1 cellular context compared by ENCODE assay signal in the genomic region with DNA sequence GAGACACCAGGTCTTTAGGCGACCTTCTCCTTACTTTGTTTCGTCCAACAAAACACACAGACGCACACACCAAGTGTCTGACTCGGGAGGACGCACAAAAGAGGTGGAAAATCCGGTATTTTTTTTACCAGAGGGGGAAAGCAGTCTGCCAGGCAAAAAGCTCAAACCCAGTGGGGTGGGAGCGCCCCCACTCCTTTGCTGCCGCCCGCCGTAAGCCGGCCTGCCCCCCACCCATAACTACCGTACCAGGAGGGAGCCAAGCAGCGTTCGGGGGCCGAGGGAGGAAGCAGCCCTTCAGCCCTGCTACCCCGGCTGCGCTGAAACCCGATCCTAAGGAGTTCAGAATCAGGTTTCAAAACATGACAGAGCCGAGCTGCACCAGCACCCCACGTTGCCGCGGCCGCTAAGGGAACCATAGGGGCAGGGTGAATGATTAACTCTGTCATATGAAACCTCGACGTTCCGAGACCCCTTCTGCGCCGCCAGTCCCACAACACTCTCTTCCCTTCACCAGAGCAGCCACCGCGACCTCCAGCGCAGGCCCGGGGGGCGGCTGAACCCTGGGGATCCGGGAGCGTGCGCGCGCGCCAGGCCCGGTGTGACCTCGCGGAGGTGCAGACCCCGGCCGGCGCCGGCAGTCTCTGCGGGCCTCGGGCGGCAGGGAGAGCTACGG.
TF ChIP-seq lines count a peak whose summit lies in the region.

No MANE protein-coding gene starts in this region.

TF ChIP-seq in HepG2, 621 proteins besides CTCF, POLR2A, EP300 and RAD21 (continued from another document and continues in another):
- TF ChIP-seq, protein P1, sequence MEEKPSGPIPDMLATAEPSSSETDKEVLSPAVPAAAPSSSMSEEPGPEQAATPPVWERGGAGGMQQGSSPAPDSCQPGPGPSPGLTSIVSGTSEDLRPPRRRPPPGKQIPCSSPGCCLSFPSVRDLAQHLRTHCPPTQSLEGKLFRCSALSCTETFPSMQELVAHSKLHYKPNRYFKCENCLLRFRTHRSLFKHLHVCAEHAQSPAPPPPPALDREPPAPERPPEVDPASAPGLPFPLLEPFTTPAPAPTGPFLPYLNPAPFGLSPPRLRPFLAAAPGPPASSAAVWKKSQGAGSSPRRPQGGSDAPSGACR (CRISPR knock-in tag; IDR thresholded peaks at IDR 0.05) = 0 out of 2 replicates have a peak, but pooled peaks have one; percentile 36
- TF ChIP-seq KLF9 (CRISPR knock-in tag; IDR thresholded peaks at IDR 0.05; ENCODE audit: low read depth) (no peak), ZMYM4 (CRISPR knock-in tag; IDR thresholded peaks at IDR 0.05) (peak; percentile 89), ZNF788 (CRISPR knock-in tag; IDR thresholded peaks at IDR 0.05; ENCODE audit: borderline replicate concordance) (no peak), ATM (IDR thresholded peaks at IDR 0.05; ENCODE audit: borderline replicate concordance) (no peak), TSC22D2 (CRISPR knock-in tag; IDR thresholded peaks at IDR 0.05; ENCODE audit: borderline replicate concordance) (no peak), FOXM1 (CRISPR knock-in tag; IDR thresholded peaks at IDR 0.05) (no peak), KLF13 (CRISPR knock-in tag; IDR thresholded peaks at IDR 0.05) (no peak), SOX5 (CRISPR knock-in tag; IDR thresholded peaks at IDR 0.05; ENCODE audit: borderline replicate concordance) (peak; percentile 56; the same call in 1 of the 2 replicates), NCOA5 (CRISPR knock-in tag; IDR thresholded peaks at IDR 0.05) (no peak), ZNF777 (CRISPR knock-in tag; IDR thresholded peaks at IDR 0.05) (peak; percentile 63), HMGA1 (CRISPR knock-in tag; conservative IDR thresholded peaks at IDR 0.05) (no peak), ZNF652 (CRISPR knock-in tag; IDR thresholded peaks at IDR 0.05; ENCODE audit: borderline replicate concordance, low read depth) (peak; percentile 90), NR3C1 (CRISPR knock-in tag; IDR thresholded peaks at IDR 0.05) (no peak), KDM1A (CRISPR knock-in tag; IDR thresholded peaks at IDR 0.05) (no peak), ZBTB7A (CRISPR knock-in tag; IDR thresholded peaks at IDR 0.05) (peak; percentile 83), DR1 (CRISPR knock-in tag; IDR thresholded peaks at IDR 0.05) (no peak; the same call in 1 of the 2 replicates), ZNF776 (CRISPR knock-in tag; IDR thresholded peaks at IDR 0.05) (peak; percentile 19; the same call in 1 of the 2 replicates), ZNF83 (CRISPR knock-in tag; IDR thresholded peaks at IDR 0.05; ENCODE audit: borderline replicate concordance) (no peak), PHF8 (CRISPR knock-in tag; IDR thresholded peaks at IDR 0.05) (peak; percentile 38), ZMAT3 (CRISPR knock-in tag; conservative IDR thresholded peaks at IDR 0.05) (peak; percentile 60; the same call in 1 of the 2 replicates)
- TF ChIP-seq, protein P2, sequence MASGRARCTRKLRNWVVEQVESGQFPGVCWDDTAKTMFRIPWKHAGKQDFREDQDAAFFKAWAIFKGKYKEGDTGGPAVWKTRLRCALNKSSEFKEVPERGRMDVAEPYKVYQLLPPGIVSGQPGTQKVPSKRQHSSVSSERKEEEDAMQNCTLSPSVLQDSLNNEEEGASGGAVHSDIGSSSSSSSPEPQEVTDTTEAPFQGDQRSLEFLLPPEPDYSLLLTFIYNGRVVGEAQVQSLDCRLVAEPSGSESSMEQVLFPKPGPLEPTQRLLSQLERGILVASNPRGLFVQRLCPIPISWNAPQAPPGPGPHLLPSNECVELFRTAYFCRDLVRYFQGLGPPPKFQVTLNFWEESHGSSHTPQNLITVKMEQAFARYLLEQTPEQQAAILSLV (CRISPR knock-in tag; IDR thresholded peaks at IDR 0.05; ENCODE audit: borderline replicate concordance) = peak; percentile 44; the same call in 1 of the 2 replicates
- TF ChIP-seq, protein P3, sequence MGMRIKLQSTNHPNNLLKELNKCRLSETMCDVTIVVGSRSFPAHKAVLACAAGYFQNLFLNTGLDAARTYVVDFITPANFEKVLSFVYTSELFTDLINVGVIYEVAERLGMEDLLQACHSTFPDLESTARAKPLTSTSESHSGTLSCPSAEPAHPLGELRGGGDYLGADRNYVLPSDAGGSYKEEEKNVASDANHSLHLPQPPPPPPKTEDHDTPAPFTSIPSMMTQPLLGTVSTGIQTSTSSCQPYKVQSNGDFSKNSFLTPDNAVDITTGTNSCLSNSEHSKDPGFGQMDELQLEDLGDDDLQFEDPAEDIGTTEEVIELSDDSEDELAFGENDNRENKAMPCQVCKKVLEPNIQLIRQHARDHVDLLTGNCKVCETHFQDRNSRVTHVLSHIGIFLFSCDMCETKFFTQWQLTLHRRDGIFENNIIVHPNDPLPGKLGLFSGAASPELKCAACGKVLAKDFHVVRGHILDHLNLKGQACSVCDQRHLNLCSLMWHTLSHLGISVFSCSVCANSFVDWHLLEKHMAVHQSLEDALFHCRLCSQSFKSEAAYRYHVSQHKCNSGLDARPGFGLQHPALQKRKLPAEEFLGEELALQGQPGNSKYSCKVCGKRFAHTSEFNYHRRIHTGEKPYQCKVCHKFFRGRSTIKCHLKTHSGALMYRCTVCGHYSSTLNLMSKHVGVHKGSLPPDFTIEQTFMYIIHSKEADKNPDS (CRISPR knock-in tag; IDR thresholded peaks at IDR 0.05) = peak; percentile 32; the same call in 1 of the 2 replicates
- TF ChIP-seq, protein P4, sequence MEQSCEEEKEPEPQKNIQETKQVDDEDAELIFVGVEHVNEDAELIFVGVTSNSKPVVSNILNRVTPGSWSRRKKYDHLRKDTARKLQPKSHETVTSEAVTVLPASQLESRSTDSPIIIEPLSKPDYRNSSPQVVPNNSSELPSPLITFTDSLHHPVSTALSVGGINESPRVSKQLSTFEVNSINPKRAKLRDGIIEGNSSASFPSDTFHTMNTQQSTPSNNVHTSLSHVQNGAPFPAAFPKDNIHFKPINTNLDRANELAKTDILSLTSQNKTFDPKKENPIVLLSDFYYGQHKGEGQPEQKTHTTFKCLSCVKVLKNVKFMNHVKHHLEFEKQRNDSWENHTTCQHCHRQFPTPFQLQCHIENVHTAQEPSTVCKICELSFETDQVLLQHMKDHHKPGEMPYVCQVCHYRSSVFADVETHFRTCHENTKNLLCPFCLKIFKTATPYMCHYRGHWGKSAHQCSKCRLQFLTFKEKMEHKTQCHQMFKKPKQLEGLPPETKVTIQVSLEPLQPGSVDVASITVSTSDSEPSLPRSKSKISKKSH (CRISPR knock-in tag; IDR thresholded peaks at IDR 0.05; ENCODE audit: borderline replicate concordance) = peak; percentile 34; the same call in 1 of the 2 replicates
- TF ChIP-seq, protein P5, sequence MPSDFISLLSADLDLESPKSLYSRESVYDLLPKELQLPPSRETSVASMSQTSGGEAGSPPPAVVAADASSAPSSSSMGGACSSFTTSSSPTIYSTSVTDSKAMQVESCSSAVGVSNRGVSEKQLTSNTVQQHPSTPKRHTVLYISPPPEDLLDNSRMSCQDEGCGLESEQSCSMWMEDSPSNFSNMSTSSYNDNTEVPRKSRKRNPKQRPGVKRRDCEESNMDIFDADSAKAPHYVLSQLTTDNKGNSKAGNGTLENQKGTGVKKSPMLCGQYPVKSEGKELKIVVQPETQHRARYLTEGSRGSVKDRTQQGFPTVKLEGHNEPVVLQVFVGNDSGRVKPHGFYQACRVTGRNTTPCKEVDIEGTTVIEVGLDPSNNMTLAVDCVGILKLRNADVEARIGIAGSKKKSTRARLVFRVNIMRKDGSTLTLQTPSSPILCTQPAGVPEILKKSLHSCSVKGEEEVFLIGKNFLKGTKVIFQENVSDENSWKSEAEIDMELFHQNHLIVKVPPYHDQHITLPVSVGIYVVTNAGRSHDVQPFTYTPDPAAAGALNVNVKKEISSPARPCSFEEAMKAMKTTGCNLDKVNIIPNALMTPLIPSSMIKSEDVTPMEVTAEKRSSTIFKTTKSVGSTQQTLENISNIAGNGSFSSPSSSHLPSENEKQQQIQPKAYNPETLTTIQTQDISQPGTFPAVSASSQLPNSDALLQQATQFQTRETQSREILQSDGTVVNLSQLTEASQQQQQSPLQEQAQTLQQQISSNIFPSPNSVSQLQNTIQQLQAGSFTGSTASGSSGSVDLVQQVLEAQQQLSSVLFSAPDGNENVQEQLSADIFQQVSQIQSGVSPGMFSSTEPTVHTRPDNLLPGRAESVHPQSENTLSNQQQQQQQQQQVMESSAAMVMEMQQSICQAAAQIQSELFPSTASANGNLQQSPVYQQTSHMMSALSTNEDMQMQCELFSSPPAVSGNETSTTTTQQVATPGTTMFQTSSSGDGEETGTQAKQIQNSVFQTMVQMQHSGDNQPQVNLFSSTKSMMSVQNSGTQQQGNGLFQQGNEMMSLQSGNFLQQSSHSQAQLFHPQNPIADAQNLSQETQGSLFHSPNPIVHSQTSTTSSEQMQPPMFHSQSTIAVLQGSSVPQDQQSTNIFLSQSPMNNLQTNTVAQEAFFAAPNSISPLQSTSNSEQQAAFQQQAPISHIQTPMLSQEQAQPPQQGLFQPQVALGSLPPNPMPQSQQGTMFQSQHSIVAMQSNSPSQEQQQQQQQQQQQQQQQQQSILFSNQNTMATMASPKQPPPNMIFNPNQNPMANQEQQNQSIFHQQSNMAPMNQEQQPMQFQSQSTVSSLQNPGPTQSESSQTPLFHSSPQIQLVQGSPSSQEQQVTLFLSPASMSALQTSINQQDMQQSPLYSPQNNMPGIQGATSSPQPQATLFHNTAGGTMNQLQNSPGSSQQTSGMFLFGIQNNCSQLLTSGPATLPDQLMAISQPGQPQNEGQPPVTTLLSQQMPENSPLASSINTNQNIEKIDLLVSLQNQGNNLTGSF (CRISPR knock-in tag; IDR thresholded peaks at IDR 0.05) = no peak
- TF ChIP-seq, protein P6, sequence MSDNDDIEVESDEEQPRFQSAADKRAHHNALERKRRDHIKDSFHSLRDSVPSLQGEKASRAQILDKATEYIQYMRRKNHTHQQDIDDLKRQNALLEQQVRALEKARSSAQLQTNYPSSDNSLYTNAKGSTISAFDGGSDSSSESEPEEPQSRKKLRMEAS (IDR thresholded peaks at IDR 0.05) = peak; percentile 90
- TF ChIP-seq, protein P7, sequence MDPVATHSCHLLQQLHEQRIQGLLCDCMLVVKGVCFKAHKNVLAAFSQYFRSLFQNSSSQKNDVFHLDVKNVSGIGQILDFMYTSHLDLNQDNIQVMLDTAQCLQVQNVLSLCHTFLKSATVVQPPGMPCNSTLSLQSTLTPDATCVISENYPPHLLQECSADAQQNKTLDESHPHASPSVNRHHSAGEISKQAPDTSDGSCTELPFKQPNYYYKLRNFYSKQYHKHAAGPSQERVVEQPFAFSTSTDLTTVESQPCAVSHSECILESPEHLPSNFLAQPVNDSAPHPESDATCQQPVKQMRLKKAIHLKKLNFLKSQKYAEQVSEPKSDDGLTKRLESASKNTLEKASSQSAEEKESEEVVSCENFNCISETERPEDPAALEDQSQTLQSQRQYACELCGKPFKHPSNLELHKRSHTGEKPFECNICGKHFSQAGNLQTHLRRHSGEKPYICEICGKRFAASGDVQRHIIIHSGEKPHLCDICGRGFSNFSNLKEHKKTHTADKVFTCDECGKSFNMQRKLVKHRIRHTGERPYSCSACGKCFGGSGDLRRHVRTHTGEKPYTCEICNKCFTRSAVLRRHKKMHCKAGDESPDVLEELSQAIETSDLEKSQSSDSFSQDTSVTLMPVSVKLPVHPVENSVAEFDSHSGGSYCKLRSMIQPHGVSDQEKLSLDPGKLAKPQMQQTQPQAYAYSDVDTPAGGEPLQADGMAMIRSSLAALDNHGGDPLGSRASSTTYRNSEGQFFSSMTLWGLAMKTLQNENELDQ (CRISPR knock-in tag; IDR thresholded peaks at IDR 0.05; ENCODE audit: borderline replicate concordance) = no peak
- TF ChIP-seq, protein P8, sequence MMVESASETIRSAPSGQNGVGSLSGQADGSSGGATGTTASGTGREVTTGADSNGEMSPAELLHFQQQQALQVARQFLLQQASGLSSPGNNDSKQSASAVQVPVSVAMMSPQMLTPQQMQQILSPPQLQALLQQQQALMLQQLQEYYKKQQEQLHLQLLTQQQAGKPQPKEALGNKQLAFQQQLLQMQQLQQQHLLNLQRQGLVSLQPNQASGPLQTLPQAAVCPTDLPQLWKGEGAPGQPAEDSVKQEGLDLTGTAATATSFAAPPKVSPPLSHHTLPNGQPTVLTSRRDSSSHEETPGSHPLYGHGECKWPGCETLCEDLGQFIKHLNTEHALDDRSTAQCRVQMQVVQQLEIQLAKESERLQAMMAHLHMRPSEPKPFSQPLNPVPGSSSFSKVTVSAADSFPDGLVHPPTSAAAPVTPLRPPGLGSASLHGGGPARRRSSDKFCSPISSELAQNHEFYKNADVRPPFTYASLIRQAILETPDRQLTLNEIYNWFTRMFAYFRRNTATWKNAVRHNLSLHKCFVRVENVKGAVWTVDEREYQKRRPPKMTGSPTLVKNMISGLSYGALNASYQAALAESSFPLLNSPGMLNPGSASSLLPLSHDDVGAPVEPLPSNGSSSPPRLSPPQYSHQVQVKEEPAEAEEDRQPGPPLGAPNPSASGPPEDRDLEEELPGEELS (CRISPR knock-in tag; IDR thresholded peaks at IDR 0.05) = peak; percentile 47
- TF ChIP-seq, protein P9, sequence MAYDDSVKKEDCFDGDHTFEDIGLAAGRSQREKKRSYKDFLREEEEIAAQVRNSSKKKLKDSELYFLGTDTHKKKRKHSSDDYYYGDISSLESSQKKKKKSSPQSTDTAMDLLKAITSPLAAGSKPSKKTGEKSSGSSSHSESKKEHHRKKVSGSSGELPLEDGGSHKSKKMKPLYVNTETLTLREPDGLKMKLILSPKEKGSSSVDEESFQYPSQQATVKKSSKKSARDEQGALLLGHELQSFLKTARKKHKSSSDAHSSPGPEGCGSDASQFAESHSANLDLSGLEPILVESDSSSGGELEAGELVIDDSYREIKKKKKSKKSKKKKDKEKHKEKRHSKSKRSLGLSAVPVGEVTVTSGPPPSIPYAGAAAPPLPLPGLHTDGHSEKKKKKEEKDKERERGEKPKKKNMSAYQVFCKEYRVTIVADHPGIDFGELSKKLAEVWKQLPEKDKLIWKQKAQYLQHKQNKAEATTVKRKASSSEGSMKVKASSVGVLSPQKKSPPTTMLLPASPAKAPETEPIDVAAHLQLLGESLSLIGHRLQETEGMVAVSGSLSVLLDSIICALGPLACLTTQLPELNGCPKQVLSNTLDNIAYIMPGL (CRISPR knock-in tag; IDR thresholded peaks at IDR 0.05; ENCODE audit: borderline replicate concordance in 1 of 2, low read depth in 1 of 2) = no peak; a peak in 1 of 4 replicates
- TF ChIP-seq, protein P10, sequence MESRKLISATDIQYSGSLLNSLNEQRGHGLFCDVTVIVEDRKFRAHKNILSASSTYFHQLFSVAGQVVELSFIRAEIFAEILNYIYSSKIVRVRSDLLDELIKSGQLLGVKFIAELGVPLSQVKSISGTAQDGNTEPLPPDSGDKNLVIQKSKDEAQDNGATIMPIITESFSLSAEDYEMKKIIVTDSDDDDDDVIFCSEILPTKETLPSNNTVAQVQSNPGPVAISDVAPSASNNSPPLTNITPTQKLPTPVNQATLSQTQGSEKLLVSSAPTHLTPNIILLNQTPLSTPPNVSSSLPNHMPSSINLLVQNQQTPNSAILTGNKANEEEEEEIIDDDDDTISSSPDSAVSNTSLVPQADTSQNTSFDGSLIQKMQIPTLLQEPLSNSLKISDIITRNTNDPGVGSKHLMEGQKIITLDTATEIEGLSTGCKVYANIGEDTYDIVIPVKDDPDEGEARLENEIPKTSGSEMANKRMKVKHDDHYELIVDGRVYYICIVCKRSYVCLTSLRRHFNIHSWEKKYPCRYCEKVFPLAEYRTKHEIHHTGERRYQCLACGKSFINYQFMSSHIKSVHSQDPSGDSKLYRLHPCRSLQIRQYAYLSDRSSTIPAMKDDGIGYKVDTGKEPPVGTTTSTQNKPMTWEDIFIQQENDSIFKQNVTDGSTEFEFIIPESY (CRISPR knock-in tag; IDR thresholded peaks at IDR 0.05) = no peak; the same call in 1 of the 2 replicates
- TF ChIP-seq, protein P11, sequence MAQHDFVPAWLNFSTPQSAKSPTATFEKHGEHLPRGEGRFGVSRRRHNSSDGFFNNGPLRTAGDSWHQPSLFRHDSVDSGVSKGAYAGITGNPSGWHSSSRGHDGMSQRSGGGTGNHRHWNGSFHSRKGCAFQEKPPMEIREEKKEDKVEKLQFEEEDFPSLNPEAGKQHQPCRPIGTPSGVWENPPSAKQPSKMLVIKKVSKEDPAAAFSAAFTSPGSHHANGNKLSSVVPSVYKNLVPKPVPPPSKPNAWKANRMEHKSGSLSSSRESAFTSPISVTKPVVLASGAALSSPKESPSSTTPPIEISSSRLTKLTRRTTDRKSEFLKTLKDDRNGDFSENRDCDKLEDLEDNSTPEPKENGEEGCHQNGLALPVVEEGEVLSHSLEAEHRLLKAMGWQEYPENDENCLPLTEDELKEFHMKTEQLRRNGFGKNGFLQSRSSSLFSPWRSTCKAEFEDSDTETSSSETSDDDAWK (CRISPR knock-in tag; IDR thresholded peaks at IDR 0.05) = no peak
